In the genomic region with DNA sequence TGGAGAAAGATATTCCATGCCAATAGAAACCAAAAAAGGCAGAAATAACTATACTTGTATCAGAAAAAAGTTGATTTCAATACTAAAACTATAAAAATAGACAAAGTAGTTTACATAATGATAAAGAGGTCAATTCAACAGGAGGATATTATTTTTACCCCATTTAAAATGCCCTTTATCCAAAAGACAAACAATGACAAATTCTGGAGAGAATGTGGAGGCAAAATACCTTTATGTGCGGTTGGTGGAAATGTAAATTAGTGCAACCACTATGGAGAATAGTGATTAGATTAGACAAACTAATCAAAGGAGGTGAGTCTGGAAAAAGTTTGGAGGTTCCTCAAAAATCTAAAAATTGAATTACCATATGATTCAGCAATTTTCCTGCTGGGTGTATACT, we compare ENCODE assay signal across 9 cellular contexts.
"Had no signal": no experiment of that assay in that cellular context is flagged by ENCODE, and none has a peak within 500 bp of the region (broad histone marks: within the 10 kb centered on the region; RNA-seq: fewer than 3 reads in every experiment).

No MANE protein-coding gene starts in this region.

- H3K4me3 ChIP-seq: K562 had no signal

- DNase-seq: IMR-90, KBM-7, KG1 had no signal

- H3K4me3 Mint-ChIP-seq: IgD-negative memory B cell had no signal

- H3K27me3 Mint-ChIP-seq: IgD-negative memory B cell had no signal

- H3K9ac ChIP-seq: KMS-11 had no signal

- H3K27ac ChIP-seq: HL-60, KMS-11 had no signal

- H3K4me1 Mint-ChIP-seq: IgD-negative memory B cell had no signal

- H3K4me2 ChIP-seq: KMS-11 had no signal

- FAIRE-seq: HepG2, HTR-8/SVneo, K562 had no signal

- H3K27ac Mint-ChIP-seq: IgD-negative memory B cell had no signal

- ATAC-seq: HepG2, K562 had no signal
